In genomic region chr1:19648239-19648638, GRCh38 we compare ENCODE assay signal across 16 cellular contexts. TPM values are rescaled to one million over a fixed set of nuclear protein-coding genes. Genes with fewer than 3 reads are reported as not detected.
A peak's percentile ranks its signal among the peaks of the same experiment; 100 is the strongest.
DNase-seq lines count a peak whose midpoint lies in the region; ATAC-seq and TF ChIP-seq lines count a peak whose summit lies in the region.
"Had no signal": no experiment of that assay in that cellular context is flagged by ENCODE, and none has a peak within 500 bp of the region (broad histone marks: within the 10 kb centered on the region; RNA-seq: fewer than 3 reads in every experiment).

No MANE protein-coding gene starts in this region.

- H3K9me3 ChIP-seq in esophagus muscularis mucosa: no peaks in the 10 kb centered on the region
- H3K9me3 ChIP-seq in osteoblast (ENCODE audit: low read depth, low read length): no peaks in the 10 kb centered on the region
- no peaks in the 10 kb centered on the region for H3K9me3 ChIP-seq in tibial artery
- no peaks in the 10 kb centered on the region for H3K9me3 ChIP-seq in SK-N-SH
- H3K9me3 ChIP-seq: SJCRH30 had no signal

- POLR2A ChIA-PET in SK-N-SH (lab: Yijun Ruan, JAX): no interaction called here

- H3K79me2 ChIP-seq in osteoblast (ENCODE audit: insufficient read depth, low read length) (peaks cover 76% of the 10 kb centered on the region), SK-N-SH (ENCODE audit: insufficient read depth) (no peaks in the 10 kb centered on the region; the same call in none of the 2 replicates)

- H3K27me3 ChIP-seq in esophagus muscularis mucosa (no peaks in the 10 kb centered on the region), osteoblast (ENCODE audit: insufficient read depth, low read length) (no peaks in the 10 kb centered on the region), tibial artery (no peaks in the 10 kb centered on the region), SK-N-SH (ENCODE audit: insufficient read depth) (no peaks in the 10 kb centered on the region)
- H3K27me3 ChIP-seq: SJCRH30 had no signal

- H3K36me3 ChIP-seq in esophagus muscularis mucosa: peaks cover 0 to 9% (median 0%) of the 10 kb centered on the region in 4 donors
- no peaks in the 10 kb centered on the region for H3K36me3 ChIP-seq in osteoblast (ENCODE audit: insufficient read depth, low read length)
- no peaks in the 10 kb centered on the region for H3K36me3 ChIP-seq in tibial artery
- no peaks in the 10 kb centered on the region for H3K36me3 ChIP-seq in SK-N-SH (replicated peaks in 1 of 2; ENCODE audit: control insufficient read depth in 1 of 2, insufficient read depth in 2 of 2, low read length in 1 of 2)
- H3K36me3 ChIP-seq: SJCRH30 had no signal

- H3K9ac ChIP-seq in SK-N-SH: no peak overlapping the region

- no peak for ATAC-seq in activated T-helper 17 cell treated with anti-CD3 and anti-CD28 coated beads, Interleukin-2, amount 50 U/mL, for 72 hours (replicated peaks)
- ATAC-seq: activated CD4-positive, alpha-beta T cell treated with anti-CD3 and anti-CD28 coated beads for 36 hours had no signal

- H2AFZ ChIP-seq in osteoblast (ENCODE audit: low read length): no peak overlapping the region
- H2AFZ ChIP-seq in SK-N-SH (ENCODE audit: low read depth): no peak overlapping the region

- peaks cover 21% of the 10 kb centered on the region for H3K4me1 Mint-ChIP-seq in activated T-helper 17 cell treated with anti-CD3 and anti-CD28 coated beads, Interleukin-2, amount 50 U/mL, for 72 hours
- H3K4me1 Mint-ChIP-seq in glutamatergic neuron (ENCODE audit: low read depth, unreplicated experiment): peaks cover 10% of the 10 kb centered on the region

- H3K27ac Mint-ChIP-seq in activated T-helper 17 cell treated with anti-CD3 and anti-CD28 coated beads, Interleukin-2, amount 50 U/mL, for 72 hours: no peak overlapping the region
- no peak overlapping the region for H3K27ac Mint-ChIP-seq in glutamatergic neuron (ENCODE audit: unreplicated experiment)
- H3K27ac Mint-ChIP-seq: activated CD4-positive, alpha-beta T cell treated with anti-CD3 and anti-CD28 coated beads for 36 hours; H9 had no signal

- intact Hi-C loops in esophagus muscularis mucosa (cut with DNase I) (loop anchor here (5.0 kb wide), 1 partner anchor 51 kb away; a partner anchor contains a TSS), tibial artery (cut with DNase I; ENCODE audit: low total_unique reads) (loop anchor here (5.0 kb wide), 2 partner anchors 51 to 161 kb away; partner anchors contain the start of gene CAPZB)

- H3K27ac ChIP-seq in esophagus muscularis mucosa (replicated peaks in 1 of 4): peak overlapping the region; percentile 97 to 99 (median 98)
- H3K27ac ChIP-seq in osteoblast (ENCODE audit: low read depth, low read length): no peak overlapping the region
- peak overlapping the region; percentile 48 to 89 for H3K27ac ChIP-seq in tibial artery
- H3K27ac ChIP-seq in SK-N-SH (ENCODE audit: low read depth in 2 of 2, low read length in 1 of 2): no peak overlapping the region
- H3K27ac ChIP-seq: SJCRH30 had no signal

- H3K36me3 Mint-ChIP-seq in activated T-helper 17 cell treated with anti-CD3 and anti-CD28 coated beads, Interleukin-2, amount 50 U/mL, for 72 hours (ENCODE audit: low read depth): no peaks in the 10 kb centered on the region
- H3K36me3 Mint-ChIP-seq in glutamatergic neuron (ENCODE audit: unreplicated experiment): no peaks in the 10 kb centered on the region

- 38% methylated on average over 12 of the region's 14 CpGs for WGBS in esophagus muscularis mucosa
- WGBS in SK-N-SH (ENCODE audit: low lambda C conversion rate): 100% methylated on average over 3 of the region's 14 CpGs

- H3K9me2 ChIP-seq in SK-N-SH: no peaks in the 10 kb centered on the region

- H3K4me1 ChIP-seq in esophagus muscularis mucosa: peaks cover 70 to 85% (median 83%) of the 10 kb centered on the region in 4 donors
- peaks cover 24% of the 10 kb centered on the region for H3K4me1 ChIP-seq in osteoblast (ENCODE audit: insufficient read depth, low read length)
- peaks cover 0 to 73% (median 59%) of the 10 kb centered on the region in 4 donors for H3K4me1 ChIP-seq in tibial artery
- H3K4me1 ChIP-seq in SK-N-SH (ENCODE audit: control insufficient read depth in 1 of 2, insufficient read depth in 2 of 2, low read depth in 1 of 2, low read length in 1 of 2): peaks cover 0 to 28% of the 10 kb centered on the region in 2 experiments; a peak in 1 of 4 replicates

- H3K9me3 Mint-ChIP-seq in activated T-helper 17 cell treated with anti-CD3 and anti-CD28 coated beads, Interleukin-2, amount 50 U/mL, for 72 hours: no peaks in the 10 kb centered on the region
- H3K9me3 Mint-ChIP-seq in glutamatergic neuron (ENCODE audit: unreplicated experiment): peaks cover 11% of the 10 kb centered on the region

- H3K4me3 ChIP-seq in esophagus muscularis mucosa (peak overlapping the region; percentile 70 to 94 (median 92)), osteoblast (ENCODE audit: insufficient read depth, low read length) (no peak overlapping the region), tibial artery (no peak overlapping the region), SK-N-SH (ENCODE audit: low read depth in 2 of 2, low read length in 1 of 2) (no peak overlapping the region)
- H3K4me3 ChIP-seq: SJCRH30 had no signal

- peak overlapping the region; percentile 82 for H3K4me3 Mint-ChIP-seq in activated T-helper 17 cell treated with anti-CD3 and anti-CD28 coated beads, Interleukin-2, amount 50 U/mL, for 72 hours
- H3K4me3 Mint-ChIP-seq in glutamatergic neuron (ENCODE audit: unreplicated experiment): no peak overlapping the region
- H3K4me3 Mint-ChIP-seq: activated CD4-positive, alpha-beta T cell treated with anti-CD3 and anti-CD28 coated beads for 36 hours had no signal

- TF ChIP-seq EP300 in esophagus muscularis mucosa (IDR thresholded peaks at IDR 0.05) (no peak), SK-N-SH (IDR thresholded peaks at IDR 0.05; ENCODE audit: borderline replicate concordance in 1 of 2, low read depth in 1 of 2, low read length in 1 of 2) (no peak)

- TF ChIP-seq CTCF in esophagus muscularis mucosa (IDR thresholded peaks at IDR 0.05) (no peak), osteoblast (IDR thresholded peaks at IDR 0.05; ENCODE audit: extremely low read depth, low read depth, low read length) (no peak), tibial artery (IDR thresholded peaks at IDR 0.05) (no peak), glutamatergic neuron (IDR thresholded peaks at IDR 0.05; ENCODE audit: partially characterized antibody, unreplicated experiment) (no peak), SK-N-SH (IDR thresholded peaks at IDR 0.05) (no peak)

- peaks cover 20% of the 10 kb centered on the region for H4K20me1 ChIP-seq in osteoblast (ENCODE audit: insufficient read depth, low read length)
- H4K20me1 ChIP-seq in SK-N-SH (ENCODE audit: insufficient read depth): peaks cover 15% of the 10 kb centered on the region; the same call in 1 of the 2 replicates

- H3K4me2 ChIP-seq in osteoblast (ENCODE audit: insufficient read depth, low read length) (no peak overlapping the region), SK-N-SH (no peak overlapping the region)

- no peak for TF ChIP-seq POLR2A in esophagus muscularis mucosa (IDR thresholded peaks at IDR 0.05; ENCODE audit: low read depth)

- DNase-seq in esophagus muscularis mucosa (ENCODE audit: extremely low spot score) (no peak), osteoblast (ENCODE audit: insufficient read length, low spot score, missing footprints) (peak; percentile 60), tibial artery (no peak), glutamatergic neuron (no peak), SK-N-SH (no peak), NCI-H82 treated with DMSO at 0.1 percent for 48 hours (lab: John Stamatoyannopoulos, UW; ENCODE audit: unreplicated experiment) (no peak), NCI-H1417 treated with DMSO at 0.1 percent for 48 hours (lab: John Stamatoyannopoulos, UW) (no peak)
- DNase-seq: activated naive CD4-positive, alpha-beta T cell treated with Interleukin-2 at 50 U/mL for 16 hours; hypothalamus had no signal

- TF ChIP-seq RAD21 in SK-N-SH (IDR thresholded peaks at IDR 0.05; ENCODE audit: low read length): no peak

- CTCF ChIA-PET in SK-N-SH (lab: Yijun Ruan, JAX): interaction anchor here (0.7 to 13.2 kb wide), 9 partner anchors 10 to 304 kb away, joined by 3 to 235 read pairs (median 4); no protein-coding TSS in a partner anchor

- H3F3A ChIP-seq in SK-N-SH (replicated peaks; ENCODE audit: insufficient read depth): peaks cover 5% of the 10 kb centered on the region

- no peaks in the 10 kb centered on the region for H3K27me3 Mint-ChIP-seq in activated T-helper 17 cell treated with anti-CD3 and anti-CD28 coated beads, Interleukin-2, amount 50 U/mL, for 72 hours
- peaks cover 16% of the 10 kb centered on the region for H3K27me3 Mint-ChIP-seq in glutamatergic neuron (ENCODE audit: unreplicated experiment)

TF ChIP-seq in SK-N-SH, 30 proteins besides CTCF, POLR2A, EP300 and RAD21 (continues in another document):
- no peak for TF ChIP-seq NFIC (IDR thresholded peaks at IDR 0.05; ENCODE audit: borderline replicate concordance)
- no peak for TF ChIP-seq ZBTB33 (IDR thresholded peaks at IDR 0.05; ENCODE audit: borderline replicate concordance, low read depth)

RNA-seq across cellular contexts. Expression of gene NBL1, which starts 4.1 kb away (rescaled TPM):
- 10 to 100 TPM; 15.0 to 16.0 TPM for total RNA-seq in activated T-helper 17 cell treated with anti-CD3 and anti-CD28 coated beads, Interleukin-2, amount 50 U/mL, for 72 hours
- 100 to 1,000 TPM; 194 to 469 (median 307) TPM for total RNA-seq in esophagus muscularis mucosa
- total RNA-seq in osteoblast: 88.7 and 114 TPM in 2 replicates
- total RNA-seq in glutamatergic neuron (ENCODE audit: unreplicated experiment): 14.4 TPM
- polyA plus RNA-seq in SK-N-SH (2012; rRNA removed): 34.9 and 36.1 TPM in 2 replicates
- 12.3 and 24.5 TPM in 2 replicates for polyA plus RNA-seq in SK-N-SH (2012; cell fraction: cytosol; rRNA removed)
- polyA plus RNA-seq in SK-N-SH (2012; cell fraction: nucleus; rRNA removed): 18.3 and 24.7 TPM in 2 replicates

RNA-seq across cellular contexts. Expression of gene HTR6, which starts 16.4 kb away (rescaled TPM):
- total RNA-seq in activated T-helper 17 cell treated with anti-CD3 and anti-CD28 coated beads, Interleukin-2, amount 50 U/mL, for 72 hours: under 1 TPM in 1 of 2 donors, not detected in 1; 0.13 TPM
- total RNA-seq in esophagus muscularis mucosa (not detected), osteoblast (under 0.01 TPM in 1 of 2 replicates, not detected in the other), glutamatergic neuron (ENCODE audit: unreplicated experiment) (not detected)
- 0.05 and 0.10 TPM in 2 replicates for polyA plus RNA-seq in SK-N-SH (2012; rRNA removed)
- 0.08 and 0.10 TPM in 2 replicates for polyA plus RNA-seq in SK-N-SH (2012; cell fraction: cytosol; rRNA removed)
- polyA plus RNA-seq in SK-N-SH (2012; cell fraction: nucleus; rRNA removed): 0.33 and 0.36 TPM in 2 replicates
- total RNA-seq: HT1080, mucosa of gallbladder, SJCRH30, subcutaneous adipose tissue had no signal

Comparison
In these comparisons a context has a peak if more than half of its experiments do, and no peak if none do; other contexts are left out.
1. H3K27ac ChIP-seq: peak in esophagus muscularis mucosa (4 of 4) and tibial artery (2 of 2); none in osteoblast (single experiment) and SK-N-SH (0 of 2).
2. H3K4me3 ChIP-seq: peak in esophagus muscularis mucosa (4 of 4); none in osteoblast (single experiment), tibial artery (0 of 2) and SK-N-SH (0 of 2).